1 cellular context compared by ENCODE assay signal in the genomic region with DNA sequence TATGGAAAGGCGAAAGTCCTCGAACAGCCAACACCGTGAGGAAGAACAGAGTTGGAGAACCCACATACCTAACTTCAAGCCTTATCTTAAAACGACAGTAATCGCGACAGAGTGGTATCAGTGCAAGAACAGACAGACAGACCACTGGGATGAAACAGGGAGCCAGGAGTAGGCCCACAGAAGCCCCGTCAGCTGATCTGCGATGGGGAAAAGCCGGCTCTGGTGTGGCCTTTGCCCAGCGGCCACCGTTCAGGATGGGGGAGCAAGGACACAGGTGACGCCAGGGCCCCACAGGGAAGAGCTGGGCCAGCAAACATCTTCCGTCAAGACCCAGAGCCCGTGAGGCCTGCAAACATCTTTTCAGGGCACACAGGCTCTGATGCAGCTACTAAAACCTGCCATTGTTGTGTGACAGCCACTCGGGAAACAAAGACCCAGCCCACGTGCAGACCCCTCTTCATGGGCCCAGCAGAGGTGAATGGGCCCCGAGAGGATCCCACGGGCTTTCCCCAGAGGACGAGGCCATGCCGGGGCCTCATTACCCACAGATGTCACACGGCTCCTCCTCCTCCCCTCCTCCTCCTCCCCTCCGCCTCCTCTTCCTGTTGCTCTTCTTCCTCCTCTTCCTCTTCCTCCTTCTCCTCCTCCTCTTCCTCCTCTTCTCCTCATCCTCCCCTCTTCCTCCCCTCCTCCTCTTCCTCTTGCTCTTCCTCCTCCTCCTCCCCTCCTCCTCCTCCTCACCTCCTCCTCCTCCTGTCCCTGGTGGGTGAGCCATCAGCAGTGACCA.
TF ChIP-seq lines count a peak whose summit lies in the region.

No MANE protein-coding gene starts in this region.

TF ChIP-seq in K562, 482 proteins besides CTCF, POLR2A, EP300 and RAD21 (continued from another document and continues in another):
- TF ChIP-seq, protein P1, sequence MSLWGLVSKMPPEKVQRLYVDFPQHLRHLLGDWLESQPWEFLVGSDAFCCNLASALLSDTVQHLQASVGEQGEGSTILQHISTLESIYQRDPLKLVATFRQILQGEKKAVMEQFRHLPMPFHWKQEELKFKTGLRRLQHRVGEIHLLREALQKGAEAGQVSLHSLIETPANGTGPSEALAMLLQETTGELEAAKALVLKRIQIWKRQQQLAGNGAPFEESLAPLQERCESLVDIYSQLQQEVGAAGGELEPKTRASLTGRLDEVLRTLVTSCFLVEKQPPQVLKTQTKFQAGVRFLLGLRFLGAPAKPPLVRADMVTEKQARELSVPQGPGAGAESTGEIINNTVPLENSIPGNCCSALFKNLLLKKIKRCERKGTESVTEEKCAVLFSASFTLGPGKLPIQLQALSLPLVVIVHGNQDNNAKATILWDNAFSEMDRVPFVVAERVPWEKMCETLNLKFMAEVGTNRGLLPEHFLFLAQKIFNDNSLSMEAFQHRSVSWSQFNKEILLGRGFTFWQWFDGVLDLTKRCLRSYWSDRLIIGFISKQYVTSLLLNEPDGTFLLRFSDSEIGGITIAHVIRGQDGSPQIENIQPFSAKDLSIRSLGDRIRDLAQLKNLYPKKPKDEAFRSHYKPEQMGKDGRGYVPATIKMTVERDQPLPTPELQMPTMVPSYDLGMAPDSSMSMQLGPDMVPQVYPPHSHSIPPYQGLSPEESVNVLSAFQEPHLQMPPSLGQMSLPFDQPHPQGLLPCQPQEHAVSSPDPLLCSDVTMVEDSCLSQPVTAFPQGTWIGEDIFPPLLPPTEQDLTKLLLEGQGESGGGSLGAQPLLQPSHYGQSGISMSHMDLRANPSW (CRISPR knock-in tag; IDR thresholded peaks at IDR 0.05), result no peak
- TF ChIP-seq ZBTB1 (CRISPR knock-in tag; IDR thresholded peaks at IDR 0.05; ENCODE audit: borderline replicate concordance, low read depth) (no peak), SNAPC5 (CRISPR knock-in tag; IDR thresholded peaks at IDR 0.05) (no peak), HSF4 (CRISPR knock-in tag; IDR thresholded peaks at IDR 0.05; ENCODE audit: borderline replicate concordance) (no peak), KDM2B (CRISPR knock-in tag; IDR thresholded peaks at IDR 0.05) (no peak), CEBPG (CRISPR knock-in tag; IDR thresholded peaks at IDR 0.05) (no peak), CEBPG (tag; conservative IDR thresholded peaks at IDR 0.05 in 1 of 2, IDR thresholded peaks at IDR 0.05 in 1 of 2) (no peak), PHF21A (IDR thresholded peaks at IDR 0.05; ENCODE audit: borderline replicate concordance, low read depth) (no peak), ZNF280B (CRISPR knock-in tag; IDR thresholded peaks at IDR 0.05) (no peak), GMEB1 (CRISPR knock-in tag; IDR thresholded peaks at IDR 0.05) (no peak), ZSCAN32 (CRISPR knock-in tag; IDR thresholded peaks at IDR 0.05) (no peak), HNRNPK (IDR thresholded peaks at IDR 0.05; ENCODE audit: low read depth, low read length, poor library complexity, severe bottlenecking) (no peak), RFX5 (IDR thresholded peaks at IDR 0.05; ENCODE audit: low read depth, low read length) (no peak), ZNF311 (CRISPR knock-in tag; IDR thresholded peaks at IDR 0.05) (peak; percentile 56; the same call in 1 of the 2 replicates), NRF1 (conservative IDR thresholded peaks at IDR 0.05 in 1 of 2, IDR thresholded peaks at IDR 0.05 in 1 of 2) (no peak), NR1H2 (CRISPR knock-in tag; IDR thresholded peaks at IDR 0.05) (no peak), MITF (IDR thresholded peaks at IDR 0.05) (0 out of 2 replicates have a peak, but pooled peaks have one; percentile 23), ZNF217 (CRISPR knock-in tag; IDR thresholded peaks at IDR 0.05) (no peak), SAFB (IDR thresholded peaks at IDR 0.05; ENCODE audit: borderline replicate concordance, low read depth, low read length) (no peak), ZNF263 (CRISPR knock-in tag; IDR thresholded peaks at IDR 0.05; ENCODE audit: borderline replicate concordance) (peak; percentile 95), ZNF584 (CRISPR knock-in tag; IDR thresholded peaks at IDR 0.05; ENCODE audit: low read depth) (no peak), BCOR (IDR thresholded peaks at IDR 0.05) (no peak), PURB (CRISPR knock-in tag; IDR thresholded peaks at IDR 0.05; ENCODE audit: low read depth) (no peak), ELF2 (CRISPR knock-in tag; IDR thresholded peaks at IDR 0.05) (no peak), VEZF1 (CRISPR knock-in tag; IDR thresholded peaks at IDR 0.05) (0 out of 2 replicates have a peak, but pooled peaks have one; percentile 19), ZNF586 (CRISPR knock-in tag; conservative IDR thresholded peaks at IDR 0.05) (no peak), CREB1 (IDR thresholded peaks at IDR 0.05) (no peak), CREB1 (CRISPR knock-in tag; IDR thresholded peaks at IDR 0.05) (no peak), ZNF561 (CRISPR knock-in tag; conservative IDR thresholded peaks at IDR 0.05) (no peak), FOXJ3 (CRISPR knock-in tag; IDR thresholded peaks at IDR 0.05) (no peak), RFX1 (IDR thresholded peaks at IDR 0.05) (no peak), ZNF77 (CRISPR knock-in tag; IDR thresholded peaks at IDR 0.05) (no peak), ZNF695 (CRISPR knock-in tag; IDR thresholded peaks at IDR 0.05) (no peak), SUPT5H (IDR thresholded peaks at IDR 0.05) (no peak), ZBTB8A (IDR thresholded peaks at IDR 0.05; ENCODE audit: partially characterized antibody) (no peak), ZNF124 (CRISPR knock-in tag; IDR thresholded peaks at IDR 0.05) (no peak), PHB2 (IDR thresholded peaks at IDR 0.05; ENCODE audit: low read depth) (no peak), GTF2F1 (IDR thresholded peaks at IDR 0.05; ENCODE audit: low read depth, low read length) (no peak), HNRNPL (IDR thresholded peaks at IDR 0.05; ENCODE audit: low read depth, low read length) (no peak), KLF1 (tag; IDR thresholded peaks at IDR 0.05) (no peak), CHD4 (IDR thresholded peaks at IDR 0.05; ENCODE audit: insufficient read depth, insufficient replicate concordance, low read depth, low read length, poor library complexity, severe bottlenecking) (no peak), NFXL1 (CRISPR knock-in tag; IDR thresholded peaks at IDR 0.05) (no peak), CBX8 (IDR thresholded peaks at IDR 0.05; ENCODE audit: borderline replicate concordance, extremely low read depth, low read depth, low read length, poor library complexity, severe bottlenecking) (no peak), BRCA1 (IDR thresholded peaks at IDR 0.05) (no peak), BRCA1 (CRISPR knock-in tag; IDR thresholded peaks at IDR 0.05) (no peak), ARID1B (IDR thresholded peaks at IDR 0.05) (peak; percentile 89), NFYB (IDR thresholded peaks at IDR 0.05; ENCODE audit: extremely low read depth, insufficient read length) (no peak), ZFP30 (CRISPR knock-in tag; IDR thresholded peaks at IDR 0.05; ENCODE audit: borderline replicate concordance) (no peak), ZNF444 (CRISPR knock-in tag; IDR thresholded peaks at IDR 0.05) (no peak), HOXB6 (CRISPR knock-in tag; IDR thresholded peaks at IDR 0.05; ENCODE audit: borderline replicate concordance) (no peak), CBFA2T2 (conservative IDR thresholded peaks at IDR 0.05) (peak; percentile 80)
- TF ChIP-seq, protein P2, sequence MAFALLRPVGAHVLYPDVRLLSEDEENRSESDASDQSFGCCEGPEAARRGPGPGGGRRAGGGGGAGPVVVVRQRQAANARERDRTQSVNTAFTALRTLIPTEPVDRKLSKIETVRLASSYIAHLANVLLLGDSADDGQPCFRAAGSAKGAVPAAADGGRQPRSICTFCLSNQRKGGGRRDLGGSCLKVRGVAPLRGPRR (CRISPR knock-in tag; IDR thresholded peaks at IDR 0.05), result no peak
- TF ChIP-seq, protein P3, sequence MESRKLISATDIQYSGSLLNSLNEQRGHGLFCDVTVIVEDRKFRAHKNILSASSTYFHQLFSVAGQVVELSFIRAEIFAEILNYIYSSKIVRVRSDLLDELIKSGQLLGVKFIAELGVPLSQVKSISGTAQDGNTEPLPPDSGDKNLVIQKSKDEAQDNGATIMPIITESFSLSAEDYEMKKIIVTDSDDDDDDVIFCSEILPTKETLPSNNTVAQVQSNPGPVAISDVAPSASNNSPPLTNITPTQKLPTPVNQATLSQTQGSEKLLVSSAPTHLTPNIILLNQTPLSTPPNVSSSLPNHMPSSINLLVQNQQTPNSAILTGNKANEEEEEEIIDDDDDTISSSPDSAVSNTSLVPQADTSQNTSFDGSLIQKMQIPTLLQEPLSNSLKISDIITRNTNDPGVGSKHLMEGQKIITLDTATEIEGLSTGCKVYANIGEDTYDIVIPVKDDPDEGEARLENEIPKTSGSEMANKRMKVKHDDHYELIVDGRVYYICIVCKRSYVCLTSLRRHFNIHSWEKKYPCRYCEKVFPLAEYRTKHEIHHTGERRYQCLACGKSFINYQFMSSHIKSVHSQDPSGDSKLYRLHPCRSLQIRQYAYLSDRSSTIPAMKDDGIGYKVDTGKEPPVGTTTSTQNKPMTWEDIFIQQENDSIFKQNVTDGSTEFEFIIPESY (CRISPR knock-in tag; IDR thresholded peaks at IDR 0.05), result no peak
- TF ChIP-seq, protein P4, sequence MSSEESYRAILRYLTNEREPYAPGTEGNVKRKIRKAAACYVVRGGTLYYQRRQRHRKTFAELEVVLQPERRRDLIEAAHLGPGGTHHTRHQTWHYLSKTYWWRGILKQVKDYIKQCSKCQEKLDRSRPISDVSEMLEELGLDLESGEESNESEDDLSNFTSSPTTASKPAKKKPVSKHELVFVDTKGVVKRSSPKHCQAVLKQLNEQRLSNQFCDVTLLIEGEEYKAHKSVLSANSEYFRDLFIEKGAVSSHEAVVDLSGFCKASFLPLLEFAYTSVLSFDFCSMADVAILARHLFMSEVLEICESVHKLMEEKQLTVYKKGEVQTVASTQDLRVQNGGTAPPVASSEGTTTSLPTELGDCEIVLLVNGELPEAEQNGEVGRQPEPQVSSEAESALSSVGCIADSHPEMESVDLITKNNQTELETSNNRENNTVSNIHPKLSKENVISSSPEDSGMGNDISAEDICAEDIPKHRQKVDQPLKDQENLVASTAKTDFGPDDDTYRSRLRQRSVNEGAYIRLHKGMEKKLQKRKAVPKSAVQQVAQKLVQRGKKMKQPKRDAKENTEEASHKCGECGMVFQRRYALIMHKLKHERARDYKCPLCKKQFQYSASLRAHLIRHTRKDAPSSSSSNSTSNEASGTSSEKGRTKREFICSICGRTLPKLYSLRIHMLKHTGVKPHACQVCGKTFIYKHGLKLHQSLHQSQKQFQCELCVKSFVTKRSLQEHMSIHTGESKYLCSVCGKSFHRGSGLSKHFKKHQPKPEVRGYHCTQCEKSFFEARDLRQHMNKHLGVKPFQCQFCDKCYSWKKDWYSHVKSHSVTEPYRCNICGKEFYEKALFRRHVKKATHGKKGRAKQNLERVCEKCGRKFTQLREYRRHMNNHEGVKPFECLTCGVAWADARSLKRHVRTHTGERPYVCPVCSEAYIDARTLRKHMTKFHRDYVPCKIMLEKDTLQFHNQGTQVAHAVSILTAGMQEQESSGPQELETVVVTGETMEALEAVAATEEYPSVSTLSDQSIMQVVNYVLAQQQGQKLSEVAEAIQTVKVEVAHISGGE (CRISPR knock-in tag; IDR thresholded peaks at IDR 0.05), result no peak
